Comparison of ENCODE assay signal across 8 cellular contexts in genomic region chr12:28998662-28999120, GRCh38.
A peak's percentile ranks its signal among the peaks of the same experiment; 100 is the strongest.
DNase-seq lines count a peak whose midpoint lies in the region; ATAC-seq, FAIRE-seq and TF ChIP-seq lines count a peak whose summit lies in the region.

No MANE protein-coding gene starts in this region.

- no peaks in the 10 kb centered on the region for H3K36me3 Mint-ChIP-seq in activated CD8-positive, alpha-beta T cell treated with anti-CD3 and anti-CD28 coated beads for 36 hours (ENCODE audit: low read depth)
- H3K36me3 Mint-ChIP-seq in activated CD8-positive, alpha-beta T cell treated with anti-CD3 and anti-CD28 coated beads, Interleukin-2, amount 10 ng/mL, durations not matched to agents 7 days and 5 days (ENCODE audit: low read depth): no peaks in the 10 kb centered on the region
- no peaks in the 10 kb centered on the region for H3K36me3 Mint-ChIP-seq in nephron (ENCODE audit: low read depth)

- CTCF ChIA-PET in activated CD8-positive, alpha-beta T cell treated with anti-CD3 and anti-CD28 coated beads for 36 hours (lab: Charles Lee): no interaction called here
- CTCF ChIA-PET in activated CD8-positive, alpha-beta T cell treated with anti-CD3 and anti-CD28 coated beads, Interleukin-2, amount 10 ng/mL, durations not matched to agents 7 days and 5 days (lab: Charles Lee): no interaction called here

- H3K4me1 Mint-ChIP-seq in activated CD8-positive, alpha-beta T cell treated with anti-CD3 and anti-CD28 coated beads for 36 hours (ENCODE audit: low read depth): no peaks in the 10 kb centered on the region
- no peaks in the 10 kb centered on the region for H3K4me1 Mint-ChIP-seq in activated CD8-positive, alpha-beta T cell treated with anti-CD3 and anti-CD28 coated beads, Interleukin-2, amount 10 ng/mL, durations not matched to agents 7 days and 5 days (ENCODE audit: low read depth)
- H3K4me1 Mint-ChIP-seq in nephron: peaks cover 6% of the 10 kb centered on the region

- peak; percentile 38 for TF ChIP-seq CTCF in activated CD8-positive, alpha-beta T cell treated with anti-CD3 and anti-CD28 coated beads for 36 hours (IDR thresholded peaks at IDR 0.05)
- TF ChIP-seq CTCF in LNCAP (IDR thresholded peaks at IDR 0.05): peak; percentile 64
- TF ChIP-seq CTCF in bronchial epithelial cell (IDR thresholded peaks at IDR 0.05; ENCODE audit: insufficient read depth, low read length, severe bottlenecking): peak; percentile 35
- peak; percentile 34 to 58 (median 48) for TF ChIP-seq CTCF in nephron (IDR thresholded peaks at IDR 0.05; ENCODE audit: unreplicated experiment in 3 of 3)

- H3K36me3 ChIP-seq in bronchial epithelial cell (ENCODE audit: control insufficient read depth, insufficient read depth, low read length): no peaks in the 10 kb centered on the region

- H3K27me3 ChIP-seq in bronchial epithelial cell (ENCODE audit: control insufficient read depth, insufficient read depth, low read length): no peaks in the 10 kb centered on the region

- no peak overlapping the region for H3K4me3 Mint-ChIP-seq in activated CD8-positive, alpha-beta T cell treated with anti-CD3 and anti-CD28 coated beads for 36 hours
- no peak overlapping the region for H3K4me3 Mint-ChIP-seq in activated CD8-positive, alpha-beta T cell treated with anti-CD3 and anti-CD28 coated beads, Interleukin-2, amount 10 ng/mL, durations not matched to agents 7 days and 5 days
- no peak overlapping the region for H3K4me3 Mint-ChIP-seq in nephron

- no peak for ATAC-seq in activated CD8-positive, alpha-beta T cell treated with anti-CD3 and anti-CD28 coated beads for 36 hours
- no peak for ATAC-seq in activated CD8-positive, alpha-beta T cell treated with anti-CD3 and anti-CD28 coated beads, Interleukin-2, amount 10 ng/mL, durations not matched to agents 7 days and 5 days

- intact Hi-C loops in activated CD8-positive, alpha-beta T cell treated with anti-CD3 and anti-CD28 coated beads for 36 hours (cut with micrococcal nuclease): no loop called here

- POLR2A ChIA-PET in activated CD8-positive, alpha-beta T cell treated with anti-CD3 and anti-CD28 coated beads for 36 hours (lab: Charles Lee): no interaction called here
- POLR2A ChIA-PET in activated CD8-positive, alpha-beta T cell treated with anti-CD3 and anti-CD28 coated beads, Interleukin-2, amount 10 ng/mL, durations not matched to agents 7 days and 5 days (lab: Charles Lee): no interaction called here

- H3K27ac Mint-ChIP-seq in activated CD8-positive, alpha-beta T cell treated with anti-CD3 and anti-CD28 coated beads for 36 hours: no peak overlapping the region
- no peak overlapping the region for H3K27ac Mint-ChIP-seq in activated CD8-positive, alpha-beta T cell treated with anti-CD3 and anti-CD28 coated beads, Interleukin-2, amount 10 ng/mL, durations not matched to agents 7 days and 5 days
- H3K27ac Mint-ChIP-seq in nephron: no peak overlapping the region

- H3K4me3 ChIP-seq in bronchial epithelial cell (ENCODE audit: low read depth, low read length): no peak overlapping the region

- FAIRE-seq in bronchial epithelial cell (lab: Jason Lieb, UNC): no peak

- peaks cover 5% of the 10 kb centered on the region for H3K27me3 Mint-ChIP-seq in activated CD8-positive, alpha-beta T cell treated with anti-CD3 and anti-CD28 coated beads for 36 hours
- H3K27me3 Mint-ChIP-seq in activated CD8-positive, alpha-beta T cell treated with anti-CD3 and anti-CD28 coated beads, Interleukin-2, amount 10 ng/mL, durations not matched to agents 7 days and 5 days (ENCODE audit: low read depth): no peaks in the 10 kb centered on the region
- peaks cover 8% of the 10 kb centered on the region for H3K27me3 Mint-ChIP-seq in nephron (ENCODE audit: low read depth)

- peak; percentile 22 for DNase-seq in activated CD8-positive, alpha-beta T cell treated with anti-CD3 and anti-CD28 coated beads for 36 hours
- no peak for DNase-seq in activated CD8-positive, alpha-beta T cell treated with anti-CD3 and anti-CD28 coated beads, Interleukin-2, amount 10 ng/mL, durations not matched to agents 7 days and 5 days
- DNase-seq in bronchial epithelial cell (ENCODE audit: low read depth): peak; percentile 50
- DNase-seq in activated CD4-positive, CD25-positive, alpha-beta regulatory T cell treated with anti-CD3 and anti-CD28 coated beads, Interleukin-2, amount 50 U/mL, for 72 hours: no peak
- DNase-seq in germinal center (ENCODE audit: low spot score): no peak
- no peak for DNase-seq in stimulated activated naive CD4-positive, alpha-beta T cell treated with Interleukin-2 at 50 U/mL for 16 hours (lab: John Stamatoyannopoulos, UW)

- H3K9me3 Mint-ChIP-seq in activated CD8-positive, alpha-beta T cell treated with anti-CD3 and anti-CD28 coated beads for 36 hours: no peaks in the 10 kb centered on the region
- H3K9me3 Mint-ChIP-seq in activated CD8-positive, alpha-beta T cell treated with anti-CD3 and anti-CD28 coated beads, Interleukin-2, amount 10 ng/mL, durations not matched to agents 7 days and 5 days (ENCODE audit: insufficient read depth): no peaks in the 10 kb centered on the region
- H3K9me3 Mint-ChIP-seq in nephron: no peaks in the 10 kb centered on the region

Comparison
In these comparisons a context has a peak if more than half of its experiments do, and no peak if none do; other contexts are left out.
1. DNase-seq: peak in activated CD8-positive, alpha-beta T cell treated with anti-CD3 and anti-CD28 coated beads for 36 hours (single experiment) and bronchial epithelial cell (single experiment); none in activated CD8-positive, alpha-beta T cell treated with anti-CD3 and anti-CD28 coated beads, Interleukin-2, amount 10 ng/mL, durations not matched to agents 7 days and 5 days (single experiment), activated CD4-positive, CD25-positive, alpha-beta regulatory T cell treated with anti-CD3 and anti-CD28 coated beads, Interleukin-2, amount 50 U/mL, for 72 hours (single experiment), germinal center (single experiment) and stimulated activated naive CD4-positive, alpha-beta T cell treated with Interleukin-2 at 50 U/mL for 16 hours (single experiment).
2. Peak in every context shown above with its lines, with median percentiles within 50 percentile points of each other: CTCF ChIP-seq.